In the genomic region with DNA sequence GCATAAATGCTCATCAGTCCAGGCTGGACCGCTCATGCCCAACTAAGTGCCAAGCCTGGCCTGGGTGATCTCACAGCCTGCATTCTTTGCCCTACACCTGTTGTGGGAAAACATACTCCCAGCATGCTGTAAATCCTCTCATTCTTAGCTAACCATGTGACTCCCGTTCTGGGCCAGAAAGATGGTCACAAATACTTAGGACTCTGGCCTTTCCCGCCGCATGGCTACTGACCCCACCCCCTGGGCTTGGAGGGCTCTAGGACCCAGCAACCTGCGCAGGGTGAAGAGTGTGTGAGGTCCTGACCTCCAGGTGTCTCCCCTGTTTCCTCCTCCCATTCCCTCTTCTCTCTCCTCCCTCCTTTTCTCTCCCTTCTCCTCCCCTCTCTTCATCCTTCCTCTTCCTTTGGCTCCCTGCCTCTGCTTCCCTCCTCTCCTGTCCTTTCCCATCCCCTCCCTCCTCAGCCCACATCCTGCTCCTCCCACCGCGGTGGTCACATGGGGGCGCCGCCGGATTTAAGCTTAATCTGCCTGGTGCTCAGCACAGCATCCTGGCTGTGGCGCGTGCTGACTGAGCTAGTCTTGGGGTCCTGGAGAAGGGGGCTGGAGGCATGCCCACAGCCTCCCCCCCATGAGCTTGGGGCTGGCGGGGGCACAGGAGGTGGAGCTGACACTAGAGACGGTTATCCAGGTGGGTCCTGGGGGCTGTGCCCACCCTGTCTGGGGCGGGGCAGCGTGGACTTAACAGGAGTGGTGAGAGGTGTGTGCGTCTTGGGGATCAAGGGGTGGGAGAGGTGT, we compare ENCODE assay signal across 8 cellular contexts. TPM values are rescaled to one million over a fixed set of nuclear protein-coding genes. Genes with fewer than 3 reads are reported as not detected.
A peak's percentile ranks its signal among the peaks of the same experiment; 100 is the strongest.
DNase-seq lines count a peak whose midpoint lies in the region; ATAC-seq and TF ChIP-seq lines count a peak whose summit lies in the region.

A gene with protein sequence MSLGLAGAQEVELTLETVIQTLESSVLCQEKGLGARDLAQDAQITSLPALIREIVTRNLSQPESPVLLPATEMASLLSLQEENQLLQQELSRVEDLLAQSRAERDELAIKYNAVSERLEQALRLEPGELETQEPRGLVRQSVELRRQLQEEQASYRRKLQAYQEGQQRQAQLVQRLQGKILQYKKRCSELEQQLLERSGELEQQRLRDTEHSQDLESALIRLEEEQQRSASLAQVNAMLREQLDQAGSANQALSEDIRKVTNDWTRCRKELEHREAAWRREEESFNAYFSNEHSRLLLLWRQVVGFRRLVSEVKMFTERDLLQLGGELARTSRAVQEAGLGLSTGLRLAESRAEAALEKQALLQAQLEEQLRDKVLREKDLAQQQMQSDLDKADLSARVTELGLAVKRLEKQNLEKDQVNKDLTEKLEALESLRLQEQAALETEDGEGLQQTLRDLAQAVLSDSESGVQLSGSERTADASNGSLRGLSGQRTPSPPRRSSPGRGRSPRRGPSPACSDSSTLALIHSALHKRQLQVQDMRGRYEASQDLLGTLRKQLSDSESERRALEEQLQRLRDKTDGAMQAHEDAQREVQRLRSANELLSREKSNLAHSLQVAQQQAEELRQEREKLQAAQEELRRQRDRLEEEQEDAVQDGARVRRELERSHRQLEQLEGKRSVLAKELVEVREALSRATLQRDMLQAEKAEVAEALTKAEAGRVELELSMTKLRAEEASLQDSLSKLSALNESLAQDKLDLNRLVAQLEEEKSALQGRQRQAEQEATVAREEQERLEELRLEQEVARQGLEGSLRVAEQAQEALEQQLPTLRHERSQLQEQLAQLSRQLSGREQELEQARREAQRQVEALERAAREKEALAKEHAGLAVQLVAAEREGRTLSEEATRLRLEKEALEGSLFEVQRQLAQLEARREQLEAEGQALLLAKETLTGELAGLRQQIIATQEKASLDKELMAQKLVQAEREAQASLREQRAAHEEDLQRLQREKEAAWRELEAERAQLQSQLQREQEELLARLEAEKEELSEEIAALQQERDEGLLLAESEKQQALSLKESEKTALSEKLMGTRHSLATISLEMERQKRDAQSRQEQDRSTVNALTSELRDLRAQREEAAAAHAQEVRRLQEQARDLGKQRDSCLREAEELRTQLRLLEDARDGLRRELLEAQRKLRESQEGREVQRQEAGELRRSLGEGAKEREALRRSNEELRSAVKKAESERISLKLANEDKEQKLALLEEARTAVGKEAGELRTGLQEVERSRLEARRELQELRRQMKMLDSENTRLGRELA (N-terminal part only) (plus strand): TSS at position 541 of the 795 bp plus-strand sequence. CDS start 88 bp downstream, at position 629.

- ATAC-seq in heart right ventricle (peak in 6 of 8 donors; percentile 24 to 54 (median 38)), GM21390 (IDR thresholded peaks at IDR 0.05; ENCODE audit: unreplicated experiment) (no peak), GM18868 (IDR thresholded peaks at IDR 0.05; ENCODE audit: unreplicated experiment) (no peak)

- no peak within 1 kb of the TSS for H3K4me3 ChIP-seq in heart right ventricle

- H3K4me1 ChIP-seq in heart right ventricle, result peaks cover 0 to 17% (median 9%) of the 10 kb centered on the region in 9 donors

- H3K36me3 ChIP-seq in heart right ventricle, result no peaks in the 10 kb centered on the region

- TF ChIP-seq CTCF in heart right ventricle (IDR thresholded peaks at IDR 0.05), result no peak

- H3K27ac Mint-ChIP-seq in activated T-helper 2 cell treated with anti-CD3 and anti-CD28 coated beads, Interferon-gamma antibody, Interleukin-2, Interleukin-4, amounts not matched to agents 10 μg/mL and 5 μg/mL and 100 μg/mL, durations not matched to agents 14 hours and 24 hours and 36 hours, result peak within 1 kb of the TSS; percentile 58

- H3K27me3 Mint-ChIP-seq in activated T-helper 2 cell treated with anti-CD3 and anti-CD28 coated beads, Interferon-gamma antibody, Interleukin-2, Interleukin-4, amounts not matched to agents 10 μg/mL and 5 μg/mL and 100 μg/mL, durations not matched to agents 14 hours and 24 hours and 36 hours (ENCODE audit: low read depth), result no peaks in the 10 kb centered on the region

- no peaks in the 10 kb centered on the region for H3K36me3 Mint-ChIP-seq in activated T-helper 2 cell treated with anti-CD3 and anti-CD28 coated beads, Interferon-gamma antibody, Interleukin-2, Interleukin-4, amounts not matched to agents 10 μg/mL and 5 μg/mL and 100 μg/mL, durations not matched to agents 14 hours and 24 hours and 36 hours (ENCODE audit: low read depth)

- peak; percentile 33 for DNase-seq in GDM1 (lab: John Stamatoyannopoulos, UW)
- peak; percentile 92 for DNase-seq in NCI-H2227 (lab: John Stamatoyannopoulos, UW; ENCODE audit: unreplicated experiment)
- DNase-seq in activated T-helper 2 cell treated with anti-CD3 and anti-CD28 coated beads, Interferon-gamma antibody, Interleukin-2, Interleukin-4, amounts not matched to agents 10 μg/mL and 5 μg/mL and 100 μg/mL, durations not matched to agents 14 hours and 24 hours and 36 hours (ENCODE audit: low spot score), result no peak
- peak in 1 of 2 donors; percentile 42 for DNase-seq in heart right ventricle
- peak; percentile 87 for DNase-seq in posterior vena cava (ENCODE audit: low spot score)
- DNase-seq in 8988T, result no peak

- no peaks in the 10 kb centered on the region for H3K9me3 ChIP-seq in heart right ventricle

- H3K27ac ChIP-seq in heart right ventricle, result no peak within 1 kb of the TSS

- H3K4me1 Mint-ChIP-seq in activated T-helper 2 cell treated with anti-CD3 and anti-CD28 coated beads, Interferon-gamma antibody, Interleukin-2, Interleukin-4, amounts not matched to agents 10 μg/mL and 5 μg/mL and 100 μg/mL, durations not matched to agents 14 hours and 24 hours and 36 hours (ENCODE audit: low read depth), result peaks cover 11% of the 10 kb centered on the region

- H3K4me3 Mint-ChIP-seq in activated T-helper 2 cell treated with anti-CD3 and anti-CD28 coated beads, Interferon-gamma antibody, Interleukin-2, Interleukin-4, amounts not matched to agents 10 μg/mL and 5 μg/mL and 100 μg/mL, durations not matched to agents 14 hours and 24 hours and 36 hours (ENCODE audit: low read depth), result peak within 1 kb of the TSS; percentile 34

- intact Hi-C loops in activated T-helper 2 cell treated with anti-CD3 and anti-CD28 coated beads, Interferon-gamma antibody, Interleukin-2, Interleukin-4, amounts not matched to agents 10 μg/mL and 5 μg/mL and 100 μg/mL, durations not matched to agents 14 hours and 24 hours and 36 hours (cut with micrococcal nuclease), result no loop called here
- intact Hi-C loops in heart right ventricle (cut with DNase I) (loop anchor here in 1 of 10 donors (10.0 kb wide), 1 partner anchor 307 kb away; a partner anchor contains a TSS), posterior vena cava (cut with DNase I) (no loop called here)

- WGBS in heart right ventricle, 2 donors, result 28 to 33% methylated on average over 17 of the region's 17 CpGs

- no peaks in the 10 kb centered on the region for H3K27me3 ChIP-seq in heart right ventricle

- no peaks in the 10 kb centered on the region for H3K9me3 Mint-ChIP-seq in activated T-helper 2 cell treated with anti-CD3 and anti-CD28 coated beads, Interferon-gamma antibody, Interleukin-2, Interleukin-4, amounts not matched to agents 10 μg/mL and 5 μg/mL and 100 μg/mL, durations not matched to agents 14 hours and 24 hours and 36 hours

RNA-seq across cellular contexts. Expression of the gene that starts here (rescaled TPM):
- 25.7 and 28.6 TPM in 2 replicates for total RNA-seq in activated T-helper 2 cell treated with anti-CD3 and anti-CD28 coated beads, Interferon-gamma antibody, Interleukin-2, Interleukin-4, amounts not matched to agents 10 μg/mL and 5 μg/mL and 100 μg/mL, durations not matched to agents 14 hours and 24 hours and 36 hours
- total RNA-seq in heart right ventricle, result 10 to 100 TPM in 1 of 10 donors, 1 to 10 TPM in 9; 4.7 to 12.8 (median 6.0) TPM
- polyA plus RNA-seq in heart right ventricle, result 10 to 100 TPM in 1 of 2 donors, 1 to 10 TPM in 1; 7.6 to 42.3 TPM
- total RNA-seq in posterior vena cava, result 10 to 100 TPM; 12.6 to 21.6 TPM

Comparison
In these comparisons a context has a peak if more than half of its experiments do, and no peak if none do; other contexts are left out.
1. DNase-seq: peak in GDM1 (single experiment), NCI-H2227 (single experiment) and posterior vena cava (single experiment); none in activated T-helper 2 cell treated with anti-CD3 and anti-CD28 coated beads, Interferon-gamma antibody, Interleukin-2, Interleukin-4, amounts not matched to agents 10 μg/mL and 5 μg/mL and 100 μg/mL, durations not matched to agents 14 hours and 24 hours and 36 hours (single experiment) and 8988T (single experiment).
2. ATAC-seq: peak in heart right ventricle (6 of 8); none in GM21390 (single experiment) and GM18868 (single experiment).